In the genomic region with DNA sequence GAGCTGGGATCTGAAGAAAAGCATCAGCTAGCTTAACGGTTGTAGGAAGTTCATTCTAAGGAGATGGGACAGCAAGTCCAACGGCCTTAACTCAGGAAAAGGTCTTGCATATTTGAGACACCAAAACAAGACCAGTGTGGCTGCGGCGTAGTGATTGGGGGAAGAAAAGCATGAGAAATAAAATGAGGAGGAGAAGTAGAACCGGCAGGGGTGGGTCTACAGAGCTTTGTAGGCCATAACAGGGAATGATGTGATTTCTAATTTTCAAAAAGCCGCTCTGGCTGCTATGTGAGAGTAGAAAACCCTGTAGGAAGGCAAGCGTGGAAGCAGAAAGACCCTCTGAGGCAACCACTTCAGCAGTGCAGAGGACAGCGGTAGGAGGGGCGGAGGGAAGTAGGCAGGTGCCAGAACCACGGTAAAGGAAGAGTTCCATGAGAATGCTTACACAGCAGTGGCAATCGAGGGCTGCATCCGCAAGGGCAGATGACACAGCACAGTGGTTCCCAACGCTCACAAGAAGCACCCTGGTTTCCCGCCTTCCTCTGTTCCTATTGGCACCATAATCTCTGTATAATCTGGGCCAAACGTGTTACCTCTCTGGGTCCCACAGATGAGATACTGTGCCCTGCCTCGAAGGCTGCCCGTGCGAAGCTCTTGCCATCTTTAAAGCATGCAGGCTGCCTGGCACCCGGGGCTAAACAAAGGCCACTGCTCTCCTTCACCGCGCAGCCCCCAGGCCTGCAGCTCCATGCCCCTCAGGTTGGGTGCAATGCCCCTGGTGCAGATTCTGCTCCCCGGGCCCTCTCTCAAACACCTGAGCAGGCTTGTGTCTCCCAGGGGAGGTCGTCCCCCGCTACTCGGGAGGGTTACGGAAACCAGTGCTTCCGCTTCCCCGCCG, we compare ENCODE assay signal across 1 cellular context.
TF ChIP-seq lines count a peak whose summit lies in the region.

No MANE protein-coding gene starts in this region.

TF ChIP-seq in SK-N-SH, 30 proteins besides CTCF, POLR2A, EP300 and RAD21 (continued from another document):
- TF ChIP-seq, protein P1, sequence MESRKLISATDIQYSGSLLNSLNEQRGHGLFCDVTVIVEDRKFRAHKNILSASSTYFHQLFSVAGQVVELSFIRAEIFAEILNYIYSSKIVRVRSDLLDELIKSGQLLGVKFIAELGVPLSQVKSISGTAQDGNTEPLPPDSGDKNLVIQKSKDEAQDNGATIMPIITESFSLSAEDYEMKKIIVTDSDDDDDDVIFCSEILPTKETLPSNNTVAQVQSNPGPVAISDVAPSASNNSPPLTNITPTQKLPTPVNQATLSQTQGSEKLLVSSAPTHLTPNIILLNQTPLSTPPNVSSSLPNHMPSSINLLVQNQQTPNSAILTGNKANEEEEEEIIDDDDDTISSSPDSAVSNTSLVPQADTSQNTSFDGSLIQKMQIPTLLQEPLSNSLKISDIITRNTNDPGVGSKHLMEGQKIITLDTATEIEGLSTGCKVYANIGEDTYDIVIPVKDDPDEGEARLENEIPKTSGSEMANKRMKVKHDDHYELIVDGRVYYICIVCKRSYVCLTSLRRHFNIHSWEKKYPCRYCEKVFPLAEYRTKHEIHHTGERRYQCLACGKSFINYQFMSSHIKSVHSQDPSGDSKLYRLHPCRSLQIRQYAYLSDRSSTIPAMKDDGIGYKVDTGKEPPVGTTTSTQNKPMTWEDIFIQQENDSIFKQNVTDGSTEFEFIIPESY (IDR thresholded peaks at IDR 0.05; ENCODE audit: borderline replicate concordance, low read depth) = no peak
- TF ChIP-seq USF2 (IDR thresholded peaks at IDR 0.05; ENCODE audit: borderline replicate concordance, low read depth, low read length) (no peak), FOXJ3 (CRISPR knock-in tag; IDR thresholded peaks at IDR 0.05) (no peak), REST (IDR thresholded peaks at IDR 0.05; ENCODE audit: low read depth, low read length) (no peak), MXI1 (IDR thresholded peaks at IDR 0.05; ENCODE audit: low read depth, low read length) (peak; percentile 43; the same call in 1 of the 2 replicates)
- TF ChIP-seq, protein P2, sequence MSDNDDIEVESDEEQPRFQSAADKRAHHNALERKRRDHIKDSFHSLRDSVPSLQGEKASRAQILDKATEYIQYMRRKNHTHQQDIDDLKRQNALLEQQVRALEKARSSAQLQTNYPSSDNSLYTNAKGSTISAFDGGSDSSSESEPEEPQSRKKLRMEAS (IDR thresholded peaks at IDR 0.05; ENCODE audit: low read depth) = 0 out of 2 replicates have a peak, but pooled peaks have one; percentile 8
